In the genomic region with DNA sequence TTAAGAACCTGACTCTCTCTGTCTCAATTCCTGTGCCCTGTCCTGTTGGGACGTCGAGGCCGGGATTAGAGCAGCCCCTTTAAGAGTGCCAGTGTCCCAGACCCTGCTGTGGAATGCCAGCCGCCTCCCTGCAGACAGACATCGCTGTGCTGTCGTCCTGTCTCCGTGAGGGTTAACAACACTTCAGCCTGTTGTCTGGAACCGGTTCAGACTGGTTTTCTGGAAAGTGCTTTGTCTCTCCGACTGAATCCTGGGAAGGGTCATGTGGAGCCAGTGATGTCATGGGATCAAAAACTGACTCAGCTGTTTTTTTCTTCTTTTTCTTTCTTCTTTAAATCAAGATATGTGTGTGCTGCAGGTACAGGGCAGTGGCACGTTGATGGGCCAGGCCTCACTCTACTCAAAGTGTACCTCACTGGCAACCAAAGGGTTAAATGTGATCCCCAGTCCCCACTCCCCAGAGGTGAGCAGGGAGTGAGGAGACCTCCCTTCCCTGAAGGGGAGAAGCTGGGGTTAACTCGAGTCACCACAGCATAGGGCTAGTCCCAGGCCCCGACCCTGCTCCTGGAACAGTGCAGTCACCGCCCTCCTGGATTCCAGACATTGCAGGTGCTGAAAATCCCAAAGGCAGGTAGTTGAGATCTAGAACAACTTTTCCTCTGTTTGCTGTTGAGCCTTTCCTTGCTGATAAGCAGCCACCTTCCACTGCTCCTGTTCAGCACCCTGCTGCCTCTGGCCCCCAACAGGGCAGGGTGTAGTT, we compare ENCODE assay signal across 8 cellular contexts.
DNase-seq lines count a peak whose midpoint lies in the region.

No MANE protein-coding gene starts in this region.

- peaks cover 47% of the 10 kb centered on the region for H3K4me1 ChIP-seq in ES-I3 (ENCODE audit: insufficient read depth, low read length)
- H3K4me1 ChIP-seq in adipocyte (ENCODE audit: control insufficient read depth, insufficient read depth, low read length), result peaks cover 54% of the 10 kb centered on the region

- no peaks in the 10 kb centered on the region for H3K27me3 ChIP-seq in adipocyte (replicated peaks; ENCODE audit: control insufficient read depth, insufficient read depth, low read length)

- H3K36me3 ChIP-seq in ES-I3 (ENCODE audit: insufficient read depth, low read length), result peaks cover 19% of the 10 kb centered on the region
- peaks cover 37% of the 10 kb centered on the region for H3K36me3 ChIP-seq in adipocyte (ENCODE audit: control insufficient read depth, insufficient read depth, low read length, severe bottlenecking)

- in situ Hi-C loops in ACHN (cut with HindIII; ENCODE audit: low pct_ligation_motif_present, low pct_unique_long_range_greater_than_20kb, low sequenced_read_pairs), result no loop called here

- DNase-seq in adipocyte (ENCODE audit: low read depth) (peak; percentile 36), hepatic stellate cell (ENCODE audit: low spot score) (peak; percentile 73), retina (peak; percentile 72), ACHN (no peak), COR-L47 (lab: John Stamatoyannopoulos, UW) (no peak), SHP77 treated with DMSO at 0.1 percent for 48 hours (lab: John Stamatoyannopoulos, UW) (no peak)
- DNase-seq in stimulated activated CD4-positive, alpha-beta T cell treated with anti-CD3 and anti-CD28 coated beads, Interleukin-2, amount 100 ng/mL, for 24 hours, result no peak

- H3K4me3 ChIP-seq in adipocyte (ENCODE audit: low read length), result no peak overlapping the region

- peaks cover 12% of the 10 kb centered on the region for H3K9me3 ChIP-seq in ES-I3 (ENCODE audit: control insufficient read depth, insufficient read depth, low read length)
- H3K9me3 ChIP-seq in adipocyte (ENCODE audit: control insufficient read depth, low read length), result peaks cover 22% of the 10 kb centered on the region

- H3K9ac ChIP-seq in ES-I3 (ENCODE audit: low read depth, low read length) (0 out of 2 replicates have a peak overlapping the region, but pooled peaks have one; percentile 4), adipocyte (ENCODE audit: low read length) (peak overlapping the region; percentile 68)

Comparison
In these comparisons a context has a peak if more than half of its experiments do, and no peak if none do; other contexts are left out.
1. DNase-seq: peak in adipocyte (single experiment), hepatic stellate cell (single experiment) and retina (single experiment); none in ACHN (single experiment), COR-L47 (single experiment), SHP77 treated with DMSO at 0.1 percent for 48 hours (single experiment) and stimulated activated CD4-positive, alpha-beta T cell treated with anti-CD3 and anti-CD28 coated beads, Interleukin-2, amount 100 ng/mL, for 24 hours (0 of 2).